In genomic region chr11:128054323-128054910, GRCh38 we compare ENCODE assay signal across 8 cellular contexts.
A peak's percentile ranks its signal among the peaks of the same experiment; 100 is the strongest.
DNase-seq lines count a peak whose midpoint lies in the region; ATAC-seq and TF ChIP-seq lines count a peak whose summit lies in the region.
"Had no signal": no experiment of that assay in that cellular context is flagged by ENCODE, and none has a peak within 500 bp of the region (broad histone marks: within the 10 kb centered on the region; RNA-seq: fewer than 3 reads in every experiment).

No MANE protein-coding gene starts in this region.

- no peaks in the 10 kb centered on the region for H4K20me1 ChIP-seq in OCI-LY3 (ENCODE audit: insufficient read depth, low read length)

- H3K9me3 ChIP-seq in OCI-LY3 (ENCODE audit: insufficient read depth, low read length): no peaks in the 10 kb centered on the region

- peaks cover 0 to 4% (median 0%) of the 10 kb centered on the region in 9 donors for H3K9me3 Mint-ChIP-seq in naive thymus-derived CD8-positive, alpha-beta T cell

- no peaks in the 10 kb centered on the region for H3K36me3 Mint-ChIP-seq in naive thymus-derived CD8-positive, alpha-beta T cell

- H3K27ac ChIP-seq in OCI-LY3 (ENCODE audit: low read length): no peak overlapping the region

- no peak for TF ChIP-seq CTCF in OCI-LY3 (IDR thresholded peaks at IDR 0.05; ENCODE audit: low read depth, low read length)

- POLR2A ChIA-PET in naive thymus-derived CD8-positive, alpha-beta T cell (lab: Charles Lee): interaction anchor here (0.6 to 8.7 kb wide), 4 partner anchors 10 to 31 kb away, joined by 3 to 72 read pairs (median 4); no protein-coding TSS in a partner anchor

- no peaks in the 10 kb centered on the region for H3K79me2 ChIP-seq in OCI-LY3 (ENCODE audit: low read length)

- H3K4me3 Mint-ChIP-seq in naive thymus-derived CD8-positive, alpha-beta T cell: peak overlapping the region; percentile 72 to 89 (median 82)

- no peaks in the 10 kb centered on the region for H3K36me3 ChIP-seq in OCI-LY3 (replicated peaks; ENCODE audit: low read depth, low read length)

- no peaks in the 10 kb centered on the region for H3K4me1 ChIP-seq in OCI-LY3 (ENCODE audit: low read length)

- H3K4me2 ChIP-seq in OCI-LY3 (ENCODE audit: low read length): peak overlapping the region; percentile 36

- H3K9ac ChIP-seq in OCI-LY3 (ENCODE audit: low read length): no peak overlapping the region

- H2AFZ ChIP-seq in OCI-LY3 (ENCODE audit: low read depth, low read length): peak overlapping the region; percentile 42; the same call in 1 of the 2 replicates

- H3K27me3 ChIP-seq in OCI-LY3 (ENCODE audit: low read depth, low read length): 0 out of 2 replicates have a peak, but pooled peaks cover 10% of the 10 kb centered on the region

- H3K27ac Mint-ChIP-seq in naive thymus-derived CD8-positive, alpha-beta T cell: peak overlapping the region; percentile 83 to 98 (median 92)

- peak in 2 of 10 donors; percentile 24 to 30 for DNase-seq in naive thymus-derived CD8-positive, alpha-beta T cell
- DNase-seq in inferior parietal cortex (ENCODE audit: extremely low spot score) (no peak), left ventricle myocardium superior (no peak), Right ventricle myocardium superior (no peak)

- no peak overlapping the region for H3K4me3 ChIP-seq in OCI-LY3 (ENCODE audit: low read length)
- H3K4me3 ChIP-seq: K562 had no signal

- H3K4me1 Mint-ChIP-seq in naive thymus-derived CD8-positive, alpha-beta T cell: peaks cover 35 to 74% (median 67%) of the 10 kb centered on the region in 4 donors

- H3K27me3 Mint-ChIP-seq in naive thymus-derived CD8-positive, alpha-beta T cell: no peaks in the 10 kb centered on the region

- intact Hi-C loops in left ventricle myocardium superior (cut with micrococcal nuclease) (no loop called here), Right ventricle myocardium superior (cut with DNase I) (no loop called here)

- ATAC-seq in GM19025 (IDR thresholded peaks at IDR 0.05; ENCODE audit: low read depth, unreplicated experiment) (peak; percentile 64), HG02610 (IDR thresholded peaks at IDR 0.05; ENCODE audit: unreplicated experiment) (peak; percentile 80), left ventricle myocardium superior (no peak), Right ventricle myocardium superior (ENCODE audit: poor library complexity) (no peak)
- peak; percentile 38 to 46 for ATAC-seq in naive thymus-derived CD8-positive, alpha-beta T cell
- ATAC-seq: K562 had no signal

Comparison
In these comparisons a context has a peak if more than half of its experiments do, and no peak if none do; other contexts are left out.
1. ATAC-seq: peak in GM19025 (single experiment), HG02610 (single experiment) and naive thymus-derived CD8-positive, alpha-beta T cell (2 of 2); none in left ventricle myocardium superior (single experiment) and Right ventricle myocardium superior (single experiment).